1 cellular context compared by ENCODE assay signal in genomic region chr5:180348316-180348715, GRCh38.
TF ChIP-seq lines count a peak whose summit lies in the region.

No MANE protein-coding gene starts in this region.

TF ChIP-seq in GM23338, 12 proteins besides CTCF, POLR2A, EP300 and RAD21:
- TF ChIP-seq ZNF462 (CRISPR knock-in tag; IDR thresholded peaks at IDR 0.05) = no peak
- no peak for TF ChIP-seq NANOG (IDR thresholded peaks at IDR 0.05; ENCODE audit: borderline replicate concordance)
- TF ChIP-seq ZNF331 (CRISPR knock-in tag; IDR thresholded peaks at IDR 0.05; ENCODE audit: low read depth) = no peak
- TF ChIP-seq ZNF114 (CRISPR knock-in tag; IDR thresholded peaks at IDR 0.05) = no peak
- TF ChIP-seq, protein P1, sequence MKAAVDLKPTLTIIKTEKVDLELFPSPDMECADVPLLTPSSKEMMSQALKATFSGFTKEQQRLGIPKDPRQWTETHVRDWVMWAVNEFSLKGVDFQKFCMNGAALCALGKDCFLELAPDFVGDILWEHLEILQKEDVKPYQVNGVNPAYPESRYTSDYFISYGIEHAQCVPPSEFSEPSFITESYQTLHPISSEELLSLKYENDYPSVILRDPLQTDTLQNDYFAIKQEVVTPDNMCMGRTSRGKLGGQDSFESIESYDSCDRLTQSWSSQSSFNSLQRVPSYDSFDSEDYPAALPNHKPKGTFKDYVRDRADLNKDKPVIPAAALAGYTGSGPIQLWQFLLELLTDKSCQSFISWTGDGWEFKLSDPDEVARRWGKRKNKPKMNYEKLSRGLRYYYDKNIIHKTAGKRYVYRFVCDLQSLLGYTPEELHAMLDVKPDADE (IDR thresholded peaks at IDR 0.05) = no peak
- TF ChIP-seq JUNB (IDR thresholded peaks at IDR 0.05; ENCODE audit: unreplicated experiment) = no peak
- TF ChIP-seq EZH2phosphoT487 (IDR thresholded peaks at IDR 0.05; ENCODE audit: unreplicated experiment) = no peak
- no peak for TF ChIP-seq STAT1 (IDR thresholded peaks at IDR 0.05; ENCODE audit: unreplicated experiment)
- TF ChIP-seq, protein P2, sequence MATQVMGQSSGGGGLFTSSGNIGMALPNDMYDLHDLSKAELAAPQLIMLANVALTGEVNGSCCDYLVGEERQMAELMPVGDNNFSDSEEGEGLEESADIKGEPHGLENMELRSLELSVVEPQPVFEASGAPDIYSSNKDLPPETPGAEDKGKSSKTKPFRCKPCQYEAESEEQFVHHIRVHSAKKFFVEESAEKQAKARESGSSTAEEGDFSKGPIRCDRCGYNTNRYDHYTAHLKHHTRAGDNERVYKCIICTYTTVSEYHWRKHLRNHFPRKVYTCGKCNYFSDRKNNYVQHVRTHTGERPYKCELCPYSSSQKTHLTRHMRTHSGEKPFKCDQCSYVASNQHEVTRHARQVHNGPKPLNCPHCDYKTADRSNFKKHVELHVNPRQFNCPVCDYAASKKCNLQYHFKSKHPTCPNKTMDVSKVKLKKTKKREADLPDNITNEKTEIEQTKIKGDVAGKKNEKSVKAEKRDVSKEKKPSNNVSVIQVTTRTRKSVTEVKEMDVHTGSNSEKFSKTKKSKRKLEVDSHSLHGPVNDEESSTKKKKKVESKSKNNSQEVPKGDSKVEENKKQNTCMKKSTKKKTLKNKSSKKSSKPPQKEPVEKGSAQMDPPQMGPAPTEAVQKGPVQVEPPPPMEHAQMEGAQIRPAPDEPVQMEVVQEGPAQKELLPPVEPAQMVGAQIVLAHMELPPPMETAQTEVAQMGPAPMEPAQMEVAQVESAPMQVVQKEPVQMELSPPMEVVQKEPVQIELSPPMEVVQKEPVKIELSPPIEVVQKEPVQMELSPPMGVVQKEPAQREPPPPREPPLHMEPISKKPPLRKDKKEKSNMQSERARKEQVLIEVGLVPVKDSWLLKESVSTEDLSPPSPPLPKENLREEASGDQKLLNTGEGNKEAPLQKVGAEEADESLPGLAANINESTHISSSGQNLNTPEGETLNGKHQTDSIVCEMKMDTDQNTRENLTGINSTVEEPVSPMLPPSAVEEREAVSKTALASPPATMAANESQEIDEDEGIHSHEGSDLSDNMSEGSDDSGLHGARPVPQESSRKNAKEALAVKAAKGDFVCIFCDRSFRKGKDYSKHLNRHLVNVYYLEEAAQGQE (IDR thresholded peaks at IDR 0.05; ENCODE audit: unreplicated experiment) = no peak
- TF ChIP-seq EZH2 (IDR thresholded peaks at IDR 0.05; ENCODE audit: low read depth, unreplicated experiment) = no peak
- no peak for TF ChIP-seq POLR2AphosphoS5 (IDR thresholded peaks at IDR 0.05; ENCODE audit: low read depth)
- TF ChIP-seq CREB1 (CRISPR knock-in tag; IDR thresholded peaks at IDR 0.05; ENCODE audit: low read depth) = no peak
TF ChIP-seq in GM23338: peak in this region for 0.
